ENCODE assay signal across 30 cellular contexts in the genomic region with DNA sequence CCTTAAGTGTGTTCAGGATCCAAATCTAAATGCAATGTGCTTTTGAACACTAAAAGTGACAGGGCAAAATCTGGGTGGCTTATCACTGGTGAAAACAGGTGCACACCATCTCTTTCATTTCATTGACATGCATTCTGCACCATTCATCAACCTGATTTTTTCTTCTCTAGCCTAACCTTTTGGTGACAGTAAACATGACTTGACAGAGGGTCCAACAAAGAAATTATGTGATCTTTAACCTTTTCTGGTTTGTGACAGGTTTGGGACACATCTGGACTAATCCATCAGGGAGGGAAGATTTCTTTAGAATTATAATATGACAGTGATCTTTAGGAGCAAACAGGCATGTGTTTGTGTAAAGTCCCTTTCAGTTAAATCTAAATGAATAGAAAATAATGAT.
"Had no signal": no experiment of that assay in that cellular context is flagged by ENCODE, and none has a peak within 500 bp of the region (broad histone marks: within the 10 kb centered on the region; RNA-seq: fewer than 3 reads in every experiment).

No MANE protein-coding gene starts in this region.

- H3K27ac ChIP-seq: Peyer's patch, SJSA1 had no signal

- H3K27me3 Mint-ChIP-seq: T-cell, T-helper 17 cell had no signal

- H3K4me3 Mint-ChIP-seq: T-cell, T-helper 17 cell had no signal

- DNase-seq: Karpas-422, MM.1S, MV-4-11, NCI-H1092, NCI-H1105, NCI-H1417 treated with DMSO at 0.1 percent for 48 hours, NCI-H1436 treated with DMSO at 0.1 percent for 48 hours, NCI-H1694 treated with DMSO at 0.1 percent for 48 hours, NCI-H187 treated with DMSO at 0.1 percent for 48 hours, NCI-H2029, NCI-H2081, NCI-H2107, NCI-H2171, NCI-H226, NCI-H446 treated with DMSO at 0.1 percent for 48 hours, NCI-H510A, NCI-H524, NCI-H526, NCI-H69, NCI-H774, OCI-M1, PC-3, Peyer's patch, Right ventricle myocardium superior, RPMI8226, SHP77 treated with DMSO at 0.1 percent for 48 hours, SK-N-SH, T-cell, T-helper 17 cell had no signal

- H3K9me2 ChIP-seq: SK-N-SH had no signal

- H3K36me3 ChIP-seq: Peyer's patch, SJSA1 had no signal

- H3K4me1 Mint-ChIP-seq: T-helper 17 cell had no signal

- H3K4me2 ChIP-seq: SK-N-SH had no signal

- H3K4me1 ChIP-seq: Peyer's patch, SJSA1 had no signal

- H3K36me3 Mint-ChIP-seq: T-cell had no signal

- ATAC-seq: PC-3, T-cell, T-helper 17 cell had no signal

- H3K4me3 ChIP-seq: Peyer's patch, SJSA1 had no signal

- H3K27me3 ChIP-seq: Peyer's patch, SJSA1 had no signal

- H3K27ac Mint-ChIP-seq: T-cell, T-helper 17 cell had no signal
